In the genomic region with DNA sequence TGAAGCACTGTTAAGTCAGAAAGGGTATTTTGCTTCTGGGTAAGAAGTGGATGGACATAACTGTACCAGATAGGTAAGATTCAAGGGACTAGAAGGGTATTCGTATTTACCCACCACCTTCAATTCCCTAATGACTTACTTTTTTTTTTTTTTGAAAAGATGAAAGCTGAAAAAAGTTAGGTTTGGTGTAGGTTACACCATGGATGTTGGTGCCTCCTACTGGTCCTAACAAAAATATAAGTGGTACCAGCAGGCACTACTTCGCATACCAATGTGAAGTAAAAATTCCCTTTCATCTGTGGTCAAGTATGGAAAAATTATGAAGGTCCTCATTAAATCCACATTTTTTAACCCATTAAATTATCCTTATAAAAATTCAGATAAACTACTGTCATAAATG, we compare ENCODE assay signal across 1 cellular context.
TF ChIP-seq lines count a peak whose summit lies in the region.

No MANE protein-coding gene starts in this region.

TF ChIP-seq in K562, 482 proteins besides CTCF, POLR2A, EP300 and RAD21:
- TF ChIP-seq POLR2B (IDR thresholded peaks at IDR 0.05; ENCODE audit: low read depth, partially characterized antibody), result no peak
- TF ChIP-seq ZNF384 (IDR thresholded peaks at IDR 0.05; ENCODE audit: low read depth, low read length), result peak; percentile 40; the same call in 1 of the 2 replicates
- TF ChIP-seq FOXK1 (CRISPR knock-in tag; IDR thresholded peaks at IDR 0.05; ENCODE audit: borderline replicate concordance), result no peak
TF ChIP-seq in K562: peak in this region for 1.
